Comparison of ENCODE assay signal across 1 cellular context in genomic region chr1:5990913-5991783, GRCh38.
A peak's percentile ranks its signal among the peaks of the same experiment; 100 is the strongest.
TF ChIP-seq lines count a peak whose summit lies in the region.

No MANE protein-coding gene starts in this region.

TF ChIP-seq in H1, 55 proteins besides CTCF, POLR2A, EP300 and RAD21:
- TF ChIP-seq HDAC2 (IDR thresholded peaks at IDR 0.05; ENCODE audit: borderline replicate concordance in 1 of 2, low read depth in 2 of 2, low read length in 2 of 2), result peak in 1 of 2 experiments; percentile 76; a peak in 2 of 4 replicates
- TF ChIP-seq JUND (IDR thresholded peaks at IDR 0.05; ENCODE audit: low read length), result no peak
- peak; percentile 5 for TF ChIP-seq ASH2L (IDR thresholded peaks at IDR 0.05; ENCODE audit: low read length)
- TF ChIP-seq EGR1 (IDR thresholded peaks at IDR 0.05; ENCODE audit: borderline replicate concordance, low read depth, low read length), result no peak
- TF ChIP-seq SIN3A (conservative IDR thresholded peaks at IDR 0.05 in 1 of 2, IDR thresholded peaks at IDR 0.05 in 1 of 2; ENCODE audit: low read depth in 1 of 2, low read length in 2 of 2), result no peak
- peak; percentile 35 for TF ChIP-seq SAP30 (IDR thresholded peaks at IDR 0.05; ENCODE audit: insufficient read depth, insufficient replicate concordance, low read length)
